ENCODE assay signal across 6 cellular contexts in the genomic region with DNA sequence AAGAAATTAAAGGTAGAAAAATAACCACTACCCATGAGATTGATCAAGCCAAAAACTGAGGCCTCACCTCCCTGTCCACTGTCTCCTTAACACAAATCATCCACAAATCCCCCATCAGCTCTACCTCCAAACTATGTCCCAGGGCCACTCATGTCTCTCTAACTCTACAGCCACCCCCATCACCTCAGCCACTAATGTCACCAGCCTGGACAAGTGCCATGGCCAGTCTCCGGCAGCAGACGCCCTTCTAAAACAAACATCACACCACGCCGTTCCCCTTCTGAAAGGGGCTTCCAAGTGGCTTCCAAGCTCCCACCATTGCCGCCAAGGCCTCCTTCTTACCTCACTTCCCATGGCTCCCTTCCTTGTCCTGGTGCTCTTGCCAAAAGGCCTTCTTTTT. TPM values are rescaled to one million over a fixed set of nuclear protein-coding genes. Genes with fewer than 3 reads are reported as not detected.
DNase-seq lines count a peak whose midpoint lies in the region; ATAC-seq, FAIRE-seq and TF ChIP-seq lines count a peak whose summit lies in the region.
"Not testable (repeated sequence)": the region's sequence is repeated elsewhere in the genome, so short reads cannot be mapped to it uniquely, and the experiment has no call there.

No MANE protein-coding gene starts in this region.

- H3K4me2 ChIP-seq in H9 (ENCODE audit: insufficient read depth, insufficient read length, low read length) = not testable (repeated sequence)

- intact Hi-C loops in Caco-2 (cut with micrococcal nuclease; ENCODE audit: unreplicated experiment); pancreas (cut with DNase I): not testable (repeated sequence)

- not testable (repeated sequence) for H3K4ac ChIP-seq in H9 (ENCODE audit: low read depth, low read length)

- not testable (repeated sequence) for H3K36me3 ChIP-seq in Caco-2 (ENCODE audit: control insufficient read depth, insufficient read depth, low read length); pancreas
- H3K36me3 ChIP-seq in endodermal cell (ENCODE audit: control insufficient read depth, insufficient read depth, low read length) = peaks cover 66% of the 10 kb centered on the region

- H2BK120ac ChIP-seq in H9 (ENCODE audit: low read depth, low read length, poor library complexity, severe bottlenecking) = not testable (repeated sequence)

- peak overlapping the region; percentile 52 for H3K27ac Mint-ChIP-seq in Caco-2 (ENCODE audit: unreplicated experiment)
- peak overlapping the region; percentile 11 to 86 (median 13); a peak in 5 of 7 replicates for H3K27ac Mint-ChIP-seq in H9
- 0 out of 2 replicates have a peak overlapping the region, but pooled peaks have one; percentile 24 for H3K27ac Mint-ChIP-seq in WTC11
- H3K27ac Mint-ChIP-seq in endodermal cell = peak overlapping the region; percentile 66
- peak overlapping the region; percentile 79 for H3K27ac Mint-ChIP-seq in neural crest cell (ENCODE audit: unreplicated experiment)

- not testable (repeated sequence) for H3T11ph ChIP-seq in H9 (ENCODE audit: low read length)

- not testable (repeated sequence) for H3K4me3 ChIP-seq in Caco-2 (ENCODE audit: low read depth, low read length); endodermal cell (ENCODE audit: low read length); pancreas

- H3K79me2 ChIP-seq in H9 (ENCODE audit: insufficient read depth, low read length) = not testable (repeated sequence)

- H4K8ac ChIP-seq in H9 (replicated peaks; ENCODE audit: insufficient read length, low read depth, low read length) = not testable (repeated sequence)

- H2BK20ac ChIP-seq in H9 (ENCODE audit: low read depth, low read length, poor library complexity, severe bottlenecking) = not testable (repeated sequence)

- not testable (repeated sequence) for H4K20me1 ChIP-seq in H9 (ENCODE audit: control insufficient read depth, insufficient read depth, insufficient read length)

- no CpG with 5 or more reads among the region's 5 CpGs for WGBS in H9 (ENCODE audit: extremely low coverage, insufficient read length, low lambda C conversion rate)
- 85 to 97% methylated on average over 5 of the region's 5 CpGs for WGBS in endodermal cell (ENCODE audit: insufficient coverage in 1 of 2, insufficient read length in 1 of 2), 2 experiments
- 27 to 28% methylated on average over 5 of the region's 5 CpGs for WGBS in pancreas, 2 donors

- not testable (repeated sequence) for H4K91ac ChIP-seq in H9 (ENCODE audit: insufficient read length, low read depth, low read length)

- not testable (repeated sequence) for H3K56ac ChIP-seq in H9 (ENCODE audit: insufficient read length, low read depth, low read length)

- not testable (repeated sequence) for H2AFZ ChIP-seq in H9 (ENCODE audit: low read length)

- not testable (repeated sequence) for H2AK5ac ChIP-seq in H9 (ENCODE audit: insufficient read length, low read length)

- H3K4me1 ChIP-seq in Caco-2; H9 (ENCODE audit: insufficient read depth, low read length); endodermal cell (ENCODE audit: control insufficient read depth, insufficient read depth, low read length); pancreas: not testable (repeated sequence)

- not testable (repeated sequence) for H3K27ac ChIP-seq in H9 (ENCODE audit: insufficient read length, low read depth, low read length); endodermal cell (ENCODE audit: low read depth, low read length); pancreas

- H3K36me3 Mint-ChIP-seq in Caco-2 (ENCODE audit: insufficient read depth, unreplicated experiment) (peaks cover 93% of the 10 kb centered on the region), H9 (ENCODE audit: insufficient read depth in 1 of 3, low read depth in 3 of 3) (peaks cover 17 to 70% (median 56%) of the 10 kb centered on the region in 3 experiments; a peak in 6 of 7 replicates), WTC11 (peaks cover 44% of the 10 kb centered on the region), endodermal cell (ENCODE audit: low read depth) (peaks cover 66% of the 10 kb centered on the region)
- not testable (repeated sequence) for H3K36me3 Mint-ChIP-seq in neural crest cell (ENCODE audit: low read depth)

- H3K14ac ChIP-seq in H9 (ENCODE audit: insufficient read depth, low read length) = not testable (repeated sequence)

- not testable (repeated sequence) for H4K5ac ChIP-seq in H9 (ENCODE audit: insufficient read length, low read depth, low read length)

- FAIRE-seq in pancreas (lab: Jason Lieb, UNC) = not testable (repeated sequence)

- H3K79me1 ChIP-seq in H9 (ENCODE audit: insufficient read depth, low read depth, low read length, poor library complexity, severe bottlenecking) = not testable (repeated sequence)

- H3K9ac ChIP-seq in H9 (ENCODE audit: extremely low read depth, insufficient read length, low read length); endodermal cell (ENCODE audit: extremely low read depth, low read length, poor library complexity, severe bottlenecking): not testable (repeated sequence)

- not testable (repeated sequence) for H2BK5ac ChIP-seq in H9 (ENCODE audit: insufficient read length, low read length)

- not testable (repeated sequence) for BruUV-seq in Caco-2 (replicated peaks; lab: Mats Ljungman, UMichigan)

- H3K4me1 Mint-ChIP-seq in Caco-2 (ENCODE audit: low read depth, unreplicated experiment); H9; WTC11; neural crest cell: not testable (repeated sequence)
- peaks cover 12% of the 10 kb centered on the region for H3K4me1 Mint-ChIP-seq in endodermal cell

- not testable (repeated sequence) for H3K27me3 ChIP-seq in Caco-2 (replicated peaks; ENCODE audit: control insufficient read depth, insufficient read depth, low read length); H9 (ENCODE audit: insufficient read depth, low read length); endodermal cell (ENCODE audit: control insufficient read depth, insufficient read depth, low read length, poor library complexity, severe bottlenecking); pancreas

- H3K9me3 Mint-ChIP-seq in Caco-2 (ENCODE audit: unreplicated experiment); H9; WTC11; endodermal cell; neural crest cell: not testable (repeated sequence)

- not testable (repeated sequence) for H3K23ac ChIP-seq in H9 (ENCODE audit: insufficient read length, low read depth, low read length)

- not testable (repeated sequence) for H3K18ac ChIP-seq in H9 (ENCODE audit: insufficient read length, low read depth, low read length)

- not testable (repeated sequence) for H2BK15ac ChIP-seq in H9 (ENCODE audit: low read depth, low read length)

- not testable (repeated sequence) for H3K27me3 Mint-ChIP-seq in Caco-2 (ENCODE audit: insufficient read depth, unreplicated experiment); H9 (ENCODE audit: low read depth); WTC11 (ENCODE audit: low read depth); endodermal cell (ENCODE audit: insufficient read depth); neural crest cell (ENCODE audit: low read depth)

- H3K9me3 ChIP-seq in Caco-2; H9 (ENCODE audit: control insufficient read depth, low read depth, low read length); endodermal cell (ENCODE audit: control insufficient read depth, low read length); pancreas: not testable (repeated sequence)

- not testable (repeated sequence) for H2BK12ac ChIP-seq in H9 (ENCODE audit: insufficient read length, low read depth, low read length)

- ATAC-seq in WTC11 = not testable (repeated sequence)
- ATAC-seq in pancreas = peak; percentile 12 to 53 (median 29)

- not testable (repeated sequence) for TF ChIP-seq CTCF in Caco-2 (IDR thresholded peaks at IDR 0.05; ENCODE audit: insufficient read depth in 1 of 2, low read depth in 1 of 2, low read length in 1 of 2, severe bottlenecking in 1 of 2, unreplicated experiment in 1 of 2); H9 (conservative IDR thresholded peaks at IDR 0.05); WTC11 (IDR thresholded peaks at IDR 0.05); endodermal cell (conservative IDR thresholded peaks at IDR 0.05); neural crest cell (conservative IDR thresholded peaks at IDR 0.05); pancreas (IDR thresholded peaks at IDR 0.05)

- POLR2A ChIA-PET in Caco-2 (lab: Charles Lee); WTC11 (lab: Charles Lee): not testable (repeated sequence)

- CTCF ChIA-PET in Caco-2 (lab: Charles Lee); WTC11 (lab: Charles Lee): not testable (repeated sequence)

- not testable (repeated sequence) for H3K4me3 Mint-ChIP-seq in Caco-2 (ENCODE audit: unreplicated experiment); H9; WTC11; endodermal cell; neural crest cell

- DNase-seq in Caco-2; H9; WTC11 (ENCODE audit: low spot score); endodermal cell; neural crest cell (ENCODE audit: low read depth, low spot score); pancreas: not testable (repeated sequence)

- H3K23me2 ChIP-seq in H9 (ENCODE audit: insufficient read length, low read depth, low read length, poor library complexity, severe bottlenecking) = not testable (repeated sequence)

RNA-seq across cellular contexts. Expression of a gene that starts 16.2 kb away (rescaled TPM):
- 9.6 and 12.0 TPM in 2 replicates for total RNA-seq in Caco-2 (2022)
- total RNA-seq in H9 (2021) = 6.0 and 7.2 TPM in 2 replicates
- total RNA-seq in WTC11 (2021) = 5.2 to 6.2 TPM (median 5.3 TPM) in 3 replicates
- total RNA-seq in endodermal cell = 1 to 10 TPM; 4.6 to 5.4 TPM
- polyA plus RNA-seq in endodermal cell (2013, experiment 1 of 2) = 3.8 TPM
- 5.6 TPM for polyA plus RNA-seq in endodermal cell (2013, experiment 2 of 2)
- 5.5 and 6.9 TPM in 2 replicates for total RNA-seq in neural crest cell
- total RNA-seq in pancreas = 1 to 10 TPM in 1 of 6 donors, under 1 TPM in 5; 0.37 to 1.0 (median 0.54) TPM
- polyA plus RNA-seq in pancreas = under 1 TPM; 0.34 to 0.38 TPM

RNA-seq across cellular contexts. Expression of a gene that starts 16.5 kb away (rescaled TPM):
- total RNA-seq in Caco-2 (2022) (14.5 and 17.3 TPM in 2 replicates), H9 (2021) (21.4 and 22.1 TPM in 2 replicates), WTC11 (2021) (21.1 to 22.5 TPM (median 21.6 TPM) in 3 replicates), endodermal cell (10 to 100 TPM; 35.6 to 40.4 TPM), neural crest cell (47.0 and 50.8 TPM in 2 replicates), pancreas (10 to 100 TPM in 1 of 6 donors, 1 to 10 TPM in 5; 5.7 to 11.0 (median 6.8) TPM)
- polyA plus RNA-seq in endodermal cell (2013, experiment 1 of 2) = 25.6 TPM
- 26.5 TPM for polyA plus RNA-seq in endodermal cell (2013, experiment 2 of 2)
- 1 to 10 TPM; 6.7 to 8.2 TPM for polyA plus RNA-seq in pancreas

Comparison
In these comparisons a context has a peak if more than half of its experiments do, and no peak if none do; other contexts are left out.
1. H3K27ac Mint-ChIP-seq: peak in every context shown above with its lines; median percentile 79 in neural crest cell; 66 in endodermal cell; 52 in Caco-2; 24 in WTC11; 13 in H9.